ENCODE assay signal across 16 cellular contexts in genomic region chr14:101235872-101236221, GRCh38.
"Had no signal": no experiment of that assay in that cellular context is flagged by ENCODE, and none has a peak within 500 bp of the region (broad histone marks: within the 10 kb centered on the region; RNA-seq: fewer than 3 reads in every experiment).

No MANE protein-coding gene starts in this region.

- H3K27ac Mint-ChIP-seq: mesothelial cell of epicardium; nephron progenitor cell; stimulated activated naive B cell treated with anti-CD40 and anti-IgM and Interleukin-4, amounts not matched to agents 10 μg/mL and 1 μg/mL and 100 μg/mL, for 72 hours had no signal

- H3K4me1 Mint-ChIP-seq: stimulated activated naive B cell treated with anti-CD40 and anti-IgM and Interleukin-4, amounts not matched to agents 10 μg/mL and 1 μg/mL and 100 μg/mL, for 72 hours had no signal

- H2AFZ ChIP-seq: parathyroid adenoma had no signal

- H3K4me3 Mint-ChIP-seq: mesothelial cell of epicardium; nephron progenitor cell; stimulated activated naive B cell treated with anti-CD40 and anti-IgM and Interleukin-4, amounts not matched to agents 10 μg/mL and 1 μg/mL and 100 μg/mL, for 72 hours had no signal

- H3K4me1 ChIP-seq: heart left ventricle, parathyroid adenoma, psoas muscle, right lobe of liver, transverse colon had no signal

- H3K79me2 ChIP-seq: parathyroid adenoma had no signal

- H3K9me3 ChIP-seq: heart left ventricle, psoas muscle, right lobe of liver, thoracic aorta, transverse colon had no signal

- H3K9me3 Mint-ChIP-seq: mesothelial cell of epicardium; nephron progenitor cell; stimulated activated naive B cell treated with anti-CD40 and anti-IgM and Interleukin-4, amounts not matched to agents 10 μg/mL and 1 μg/mL and 100 μg/mL, for 72 hours had no signal

- H3K27ac ChIP-seq: coronary artery, heart left ventricle, parathyroid adenoma, psoas muscle, right lobe of liver, skin epidermis, stomach, thoracic aorta, transverse colon had no signal

- H3K27me3 ChIP-seq: right lobe of liver, transverse colon had no signal

- H3K36me3 ChIP-seq: heart left ventricle, right lobe of liver, stomach, thoracic aorta, transverse colon had no signal

- H3K9ac ChIP-seq: parathyroid adenoma had no signal

- H3K36me3 Mint-ChIP-seq: mesothelial cell of epicardium; stimulated activated naive B cell treated with anti-CD40 and anti-IgM and Interleukin-4, amounts not matched to agents 10 μg/mL and 1 μg/mL and 100 μg/mL, for 72 hours had no signal

- H3K4me3 ChIP-seq: coronary artery, heart left ventricle, psoas muscle, right lobe of liver, skin epidermis, stomach, thoracic aorta, transverse colon had no signal

- DNase-seq: central memory CD4-positive, alpha-beta T cell; effector CD4-positive, alpha-beta T cell; foreskin melanocyte; kidney glomerular epithelial cell; stimulated activated naive B cell treated with anti-CD40 and anti-IgM and Interleukin-4, amounts not matched to agents 10 μg/mL and 1 μg/mL and 100 μg/mL, for 72 hours had no signal
